Comparison of ENCODE assay signal across 24 cellular contexts in the genomic region with DNA sequence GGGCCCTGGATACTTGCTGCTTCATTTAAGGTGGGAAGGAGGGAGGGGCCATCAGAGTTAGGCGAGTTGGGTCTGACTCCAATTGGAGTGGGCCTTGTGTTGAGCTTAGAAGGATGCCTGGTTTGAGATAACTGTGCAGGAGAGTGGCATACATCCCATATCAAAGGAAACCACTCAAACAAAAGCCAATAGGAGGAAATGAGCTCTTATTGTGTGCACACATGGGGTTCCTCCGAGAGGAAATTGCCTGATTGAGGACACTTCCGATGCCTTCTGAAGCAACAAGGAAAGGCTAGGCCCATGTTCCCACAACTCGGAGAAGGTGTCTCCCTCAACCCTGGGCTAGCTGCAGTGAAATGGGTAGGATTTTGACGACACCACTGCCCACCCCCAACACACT. TPM values are rescaled to one million over a fixed set of nuclear protein-coding genes. Genes with fewer than 3 reads are reported as not detected.
DNase-seq lines count a peak whose midpoint lies in the region; ATAC-seq, FAIRE-seq and TF ChIP-seq lines count a peak whose summit lies in the region.
"Had no signal": no experiment of that assay in that cellular context is flagged by ENCODE, and none has a peak within 500 bp of the region (broad histone marks: within the 10 kb centered on the region; RNA-seq: fewer than 3 reads in every experiment).

No MANE protein-coding gene starts in this region.

- ATAC-seq in T-helper 17 cell, result peak; percentile 7
- ATAC-seq in lower lobe of right lung, result peak; percentile 22 to 47
- ATAC-seq in GM21360 (IDR thresholded peaks at IDR 0.05; ENCODE audit: unreplicated experiment), result no peak
- ATAC-seq: GM12878; natural killer cell treated with Interleukin-12 subunit alpha and Interleukin-12 subunit beta and Interleukin-15 and Interleukin-18, amount 100 ng/mL, for 72 hours; WTC11 had no signal

- H3K4me3 Mint-ChIP-seq in T-helper 17 cell (no peak overlapping the region), HFFc6 (no peak overlapping the region)
- H3K4me3 Mint-ChIP-seq: GM23338; natural killer cell treated with Interleukin-12 subunit alpha and Interleukin-12 subunit beta and Interleukin-15 and Interleukin-18, amount 100 ng/mL, for 72 hours; type B pancreatic cell; WTC11 had no signal

- no peaks in the 10 kb centered on the region for H4K20me1 ChIP-seq in endothelial cell of umbilical vein (replicated peaks; ENCODE audit: control insufficient read depth, extremely low read depth, insufficient read depth, low read length)

- CTCF ChIA-PET in endothelial cell of umbilical vein (lab: Charles Lee), result interaction anchor here (0.8 to 4.8 kb wide), 14 partner anchors 9 to 224 kb away, joined by 3 to 34 read pairs (median 5); partner anchors contain the start of gene MBNL2

- H3K9ac ChIP-seq in endothelial cell of umbilical vein (replicated peaks; ENCODE audit: extremely low read depth, insufficient read depth, low read length), result peak overlapping the region; percentile 46

- peak; percentile 92 for FAIRE-seq in endothelial cell of umbilical vein (lab: Jason Lieb, UNC)
- FAIRE-seq: GM12878 had no signal

- H3K9me3 Mint-ChIP-seq in HFFc6, result no peaks in the 10 kb centered on the region
- H3K9me3 Mint-ChIP-seq: activated T-helper 2 cell treated with anti-CD3 and anti-CD28 coated beads, Interferon-gamma antibody, Interleukin-2, Interleukin-4, amounts not matched to agents 10 μg/mL and 5 μg/mL and 100 μg/mL, durations not matched to agents 14 hours and 24 hours and 36 hours; GM23338; natural killer cell treated with Interleukin-12 subunit alpha and Interleukin-12 subunit beta and Interleukin-15 and Interleukin-18, amount 100 ng/mL, for 72 hours; type B pancreatic cell; WTC11 had no signal

- no TSS peak for BruUV-seq in endothelial cell of umbilical vein (replicated peaks; lab: Mats Ljungman, UMichigan)

- POLR2A ChIA-PET in endothelial cell of umbilical vein (lab: Charles Lee), result interaction anchor here (0.6 to 1.8 kb wide), 7 partner anchors 9 to 24 kb away, joined by 3 to 17 read pairs (median 4); partner anchors contain the start of gene MBNL2

- H3K27ac Mint-ChIP-seq in T-helper 17 cell (no peak overlapping the region), HFFc6 (no peak overlapping the region)
- H3K27ac Mint-ChIP-seq: activated T-helper 2 cell treated with anti-CD3 and anti-CD28 coated beads, Interferon-gamma antibody, Interleukin-2, Interleukin-4, amounts not matched to agents 10 μg/mL and 5 μg/mL and 100 μg/mL, durations not matched to agents 14 hours and 24 hours and 36 hours; GM23338; natural killer cell treated with Interleukin-12 subunit alpha and Interleukin-12 subunit beta and Interleukin-15 and Interleukin-18, amount 100 ng/mL, for 72 hours; type B pancreatic cell; WTC11 had no signal

- H3K27me3 ChIP-seq in endothelial cell of umbilical vein (ENCODE audit: control insufficient read depth in 2 of 2, insufficient read depth in 2 of 2, low read length in 2 of 2) (no peaks in the 10 kb centered on the region), lower lobe of right lung (ENCODE audit: low read depth) (no peaks in the 10 kb centered on the region), suprapubic skin (no peaks in the 10 kb centered on the region)
- H3K27me3 ChIP-seq: Peyer's patch had no signal

- TF ChIP-seq CTCF in endothelial cell of umbilical vein (IDR thresholded peaks at IDR 0.05; ENCODE audit: extremely low read depth in 1 of 2, insufficient read depth in 1 of 2, low read depth in 1 of 2, low read length in 2 of 2), result no peak
- TF ChIP-seq CTCF in lower lobe of right lung (IDR thresholded peaks at IDR 0.05), result no peak
- no peak for TF ChIP-seq CTCF in suprapubic skin (IDR thresholded peaks at IDR 0.05)
- no peak for TF ChIP-seq CTCF in HFFc6 (IDR thresholded peaks at IDR 0.05)

- TF ChIP-seq POLR2A in endothelial cell of umbilical vein (IDR thresholded peaks at IDR 0.05; ENCODE audit: low read depth, low read length) (peak; percentile 86), suprapubic skin (IDR thresholded peaks at IDR 0.05) (no peak)

- H3K79me2 ChIP-seq in endothelial cell of umbilical vein (ENCODE audit: control insufficient read depth, insufficient read depth, low read length), result peaks cover 84% of the 10 kb centered on the region

- no peak for TF ChIP-seq EP300 in suprapubic skin (IDR thresholded peaks at IDR 0.05)

- peaks cover 3% of the 10 kb centered on the region in 2 experiments for H3K36me3 ChIP-seq in endothelial cell of umbilical vein (ENCODE audit: control insufficient read depth in 2 of 2, extremely low read depth in 1 of 2, insufficient read depth in 2 of 2, low read length in 2 of 2)
- H3K36me3 ChIP-seq in lower lobe of right lung, result no peaks in the 10 kb centered on the region
- H3K36me3 ChIP-seq in suprapubic skin, result no peaks in the 10 kb centered on the region
- H3K36me3 ChIP-seq: Peyer's patch had no signal

- H3K27me3 Mint-ChIP-seq in T-helper 17 cell (no peaks in the 10 kb centered on the region), HFFc6 (ENCODE audit: insufficient read depth) (peaks cover 3% of the 10 kb centered on the region; the same call in 1 of the 2 replicates)
- H3K27me3 Mint-ChIP-seq: natural killer cell treated with Interleukin-12 subunit alpha and Interleukin-12 subunit beta and Interleukin-15 and Interleukin-18, amount 100 ng/mL, for 72 hours; type B pancreatic cell had no signal

- H3K4me3 ChIP-seq in endothelial cell of umbilical vein (replicated peaks in 1 of 3; ENCODE audit: insufficient read depth in 1 of 3, low read depth in 1 of 3, low read length in 3 of 3), result no peak overlapping the region
- no peak overlapping the region for H3K4me3 ChIP-seq in lower lobe of right lung
- no peak overlapping the region for H3K4me3 ChIP-seq in suprapubic skin
- H3K4me3 ChIP-seq: GM12878, GM23338, Peyer's patch had no signal

- no peaks in the 10 kb centered on the region for H3K9me3 ChIP-seq in T-helper 17 cell (ENCODE audit: control insufficient read depth, low read length, poor library complexity, severe bottlenecking)
- H3K9me3 ChIP-seq in endothelial cell of umbilical vein (replicated peaks; ENCODE audit: control insufficient read depth, insufficient read depth, low read length), result no peaks in the 10 kb centered on the region
- H3K9me3 ChIP-seq in lower lobe of right lung, result no peaks in the 10 kb centered on the region
- no peaks in the 10 kb centered on the region for H3K9me3 ChIP-seq in suprapubic skin
- H3K9me3 ChIP-seq: Caco-2, Peyer's patch had no signal

- no peak for DNase-seq in T-helper 17 cell
- peak; percentile 96 for DNase-seq in endothelial cell of umbilical vein (ENCODE audit: low read depth, low spot score)
- DNase-seq in lower lobe of right lung, result no peak
- no peak for DNase-seq in suprapubic skin (ENCODE audit: low spot score in 2 of 2)
- no peak for DNase-seq in SHP77 treated with DMSO at 0.1 percent for 48 hours (lab: John Stamatoyannopoulos, UW)
- DNase-seq in NCI-H1694 (lab: John Stamatoyannopoulos, UW), result no peak
- no peak for DNase-seq in HFFc6
- DNase-seq: activated CD8-positive, alpha-beta memory T cell treated with anti-CD3 and anti-CD28 coated beads for 24 hours; amygdala; Caco-2; cortex of kidney; hypothalamus; MM.1S; NCI-H2081; NCI-H748 treated with DMSO at 0.1 percent for 48 hours; Peyer's patch; stimulated activated CD4-positive, alpha-beta T cell treated with anti-CD3 and anti-CD28 coated beads, Interleukin-1b, Interleukin-23, amount 100 ng/mL, for 48 hours had no signal

- H3K4me1 ChIP-seq in endothelial cell of umbilical vein (ENCODE audit: control insufficient read depth, extremely low read depth, insufficient read depth, low read length) (peaks cover 95% of the 10 kb centered on the region), lower lobe of right lung (peaks cover 85% of the 10 kb centered on the region), suprapubic skin (peaks cover 89% of the 10 kb centered on the region)

- peak overlapping the region; percentile 30 for H3K4me2 ChIP-seq in endothelial cell of umbilical vein (ENCODE audit: insufficient read depth, low read length)

- peak overlapping the region; percentile 79 for H3K27ac ChIP-seq in endothelial cell of umbilical vein (ENCODE audit: insufficient read depth, low read depth, low read length)
- peak overlapping the region; percentile 54 for H3K27ac ChIP-seq in lower lobe of right lung
- peak overlapping the region; percentile 73 for H3K27ac ChIP-seq in suprapubic skin

- H2AFZ ChIP-seq in endothelial cell of umbilical vein (ENCODE audit: low read depth, low read length), result no peak overlapping the region
- H2AFZ ChIP-seq: GM23338 had no signal

- intact Hi-C loops in endothelial cell of umbilical vein (cut with micrococcal nuclease) (loop anchor here (1.0 kb wide), 3 partner anchors 14 to 54 kb away; no protein-coding TSS in a partner anchor), lower lobe of right lung (cut with DNase I) (no loop called here)

- dilution Hi-C loops in endothelial cell of umbilical vein (cut with MboI; ENCODE audit: extremely low pct_ligation_motif_present, low sequenced_read_pairs), result no loop called here

- WGBS in suprapubic skin, result 78% methylated on average over 5 of the region's 5 CpGs

- no peaks in the 10 kb centered on the region for H3K9me1 ChIP-seq in endothelial cell of umbilical vein (replicated peaks; ENCODE audit: control insufficient read depth, extremely low read depth, insufficient read depth, low read length)

- H3K36me3 Mint-ChIP-seq in T-helper 17 cell (ENCODE audit: low read depth) (peaks cover 3% of the 10 kb centered on the region), HFFc6 (ENCODE audit: low read depth) (peaks cover 51% of the 10 kb centered on the region)
- H3K36me3 Mint-ChIP-seq: natural killer cell treated with Interleukin-12 subunit alpha and Interleukin-12 subunit beta and Interleukin-15 and Interleukin-18, amount 100 ng/mL, for 72 hours; WTC11 had no signal

- H3K4me1 Mint-ChIP-seq in T-helper 17 cell (peaks cover 55% of the 10 kb centered on the region), HFFc6 (ENCODE audit: low read depth) (peaks cover 92% of the 10 kb centered on the region)

TF ChIP-seq in endothelial cell of umbilical vein, 7 proteins besides CTCF, POLR2A, EP300 and RAD21 (continues in another document):
- peak; percentile 77 for TF ChIP-seq JUN (IDR thresholded peaks at IDR 0.05; ENCODE audit: borderline replicate concordance, insufficient read depth, insufficient read length, low read depth)

RNA-seq across cellular contexts. Expression of gene MBNL2, which starts 19.6 kb away (rescaled TPM):
- total RNA-seq in T-helper 17 cell (10 to 100 TPM; 36.1 to 40.2 TPM), endothelial cell of umbilical vein (75.6 and 76.5 TPM in 2 replicates), lower lobe of right lung (58.2 TPM), suprapubic skin (10 to 100 TPM; 64.2 to 92.4 (median 73.4) TPM)
- polyA plus RNA-seq in endothelial cell of umbilical vein, result 23.2 and 32.9 TPM in 2 replicates
- 28.8 and 30.4 TPM in 2 replicates for polyA plus RNA-seq in endothelial cell of umbilical vein (2011; cell fraction: cytosol; rRNA removed)
- polyA plus RNA-seq in endothelial cell of umbilical vein (2011; cell fraction: nucleus; rRNA removed), result 49.5 and 54.3 TPM in 2 replicates
- 57.3 and 67.5 TPM in 2 replicates for polyA plus RNA-seq in endothelial cell of umbilical vein (2012)
- 99.8 and 107 TPM in 2 replicates for polyA minus RNA-seq in endothelial cell of umbilical vein
- polyA minus RNA-seq in endothelial cell of umbilical vein (2011; cell fraction: cytosol; rRNA and poly(A)+ RNA removed), result 27.8 TPM
- polyA minus RNA-seq in endothelial cell of umbilical vein (2011; cell fraction: nucleus; rRNA and poly(A)+ RNA removed), result 148 and 189 TPM in 2 replicates
- 100 to 1,000 TPM in 3 of 6 experiments, 10 to 100 TPM in 3; 78.5 to 138 (median 99.8) TPM for total RNA-seq in HFFc6 (2021; fragmentation: NEBNext Ultra II Directional; extraction: Animal tissue kit (Norgen Biotek cat#: 25700))
